9 cellular contexts compared by ENCODE assay signal in the genomic region with DNA sequence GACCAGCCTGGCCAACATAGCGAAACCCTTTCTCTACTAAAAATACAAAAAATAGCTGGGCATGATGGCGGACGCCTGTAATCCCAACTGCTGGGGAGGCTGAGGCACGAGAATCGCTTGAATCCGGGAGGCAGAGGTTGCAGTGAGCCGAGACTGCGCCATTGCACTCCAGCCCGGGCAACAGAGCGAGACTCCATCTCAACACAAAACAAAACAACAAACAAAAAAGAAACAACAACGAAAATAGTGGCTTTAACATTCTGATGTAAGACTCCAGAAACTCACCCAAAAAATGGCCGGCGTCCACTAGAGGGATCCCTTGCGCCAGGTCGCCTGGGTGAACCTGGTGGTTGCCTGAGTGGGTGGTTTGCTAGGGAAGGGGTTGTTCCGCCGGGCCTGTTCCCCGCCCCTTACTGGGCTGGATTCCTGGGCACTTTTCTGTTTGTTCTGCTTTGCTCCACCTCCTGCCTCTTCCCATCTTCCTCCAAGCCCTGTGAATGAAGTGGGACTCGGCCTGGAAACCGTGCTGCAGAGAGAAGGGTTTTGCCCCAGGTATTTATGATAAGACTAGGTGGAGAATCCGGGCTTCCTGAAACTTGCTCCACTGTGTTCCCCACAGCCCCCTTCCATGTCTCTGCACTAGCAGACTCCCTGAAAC. TPM values are rescaled to one million over a fixed set of nuclear protein-coding genes. Genes with fewer than 3 reads are reported as not detected.
A peak's percentile ranks its signal among the peaks of the same experiment; 100 is the strongest.
DNase-seq lines count a peak whose midpoint lies in the region; ATAC-seq, FAIRE-seq and TF ChIP-seq lines count a peak whose summit lies in the region.
"Had no signal": no experiment of that assay in that cellular context is flagged by ENCODE, and none has a peak within 500 bp of the region (broad histone marks: within the 10 kb centered on the region; RNA-seq: fewer than 3 reads in every experiment).

No MANE protein-coding gene starts in this region.

- FAIRE-seq in kidney (lab: Jason Lieb, UNC): no peak

- CTCF ChIA-PET in HCT116 (lab: Charles Lee): no interaction called here

- no peak overlapping the region for H2AFZ ChIP-seq in HCT116 (ENCODE audit: low read depth, low read length, poor library complexity, severe bottlenecking)

- no peaks in the 10 kb centered on the region for H4K20me1 ChIP-seq in HCT116 (ENCODE audit: insufficient read depth)

- no peaks in the 10 kb centered on the region for H3K27me3 ChIP-seq in HCT116 (ENCODE audit: insufficient read depth, low read length)

- no peak overlapping the region for H3K4me3 Mint-ChIP-seq in CD14-positive monocyte
- H3K4me3 Mint-ChIP-seq in stimulated activated naive B cell treated with anti-CD40 and anti-IgM and Interleukin-4, amounts not matched to agents 10 μg/mL and 1 μg/mL and 100 μg/mL, for 72 hours: peak overlapping the region in 1 of 2 donors; percentile 50

- H3K9me3 ChIP-seq in HCT116 (ENCODE audit: control insufficient read depth in 1 of 2, insufficient read depth in 1 of 2, low read depth in 1 of 2, low read length in 2 of 2) (no peaks in the 10 kb centered on the region), kidney (ENCODE audit: control insufficient read depth in 1 of 2, low read length in 2 of 2) (no peaks in the 10 kb centered on the region)

- H3K27ac ChIP-seq in HCT116 (ENCODE audit: low read depth, low read length): peak overlapping the region; percentile 3; the same call in 1 of the 2 replicates
- H3K27ac ChIP-seq in kidney (ENCODE audit: low read depth in 2 of 2, low read length in 2 of 2): no peak overlapping the region

- TF ChIP-seq CTCF in CD14-positive monocyte (IDR thresholded peaks at IDR 0.05): peak; percentile 61
- TF ChIP-seq CTCF in HCT116 (IDR thresholded peaks at IDR 0.05 in 2 of 3, conservative IDR thresholded peaks at IDR 0.05 in 1 of 3; ENCODE audit: borderline replicate concordance in 1 of 3, insufficient read depth in 1 of 3, low read depth in 2 of 3, low read length in 2 of 3): peak; percentile 45 to 69 (median 67); a peak in 5 of 6 replicates
- TF ChIP-seq CTCF in kidney (IDR thresholded peaks at IDR 0.05; ENCODE audit: borderline replicate concordance, extremely low read depth, insufficient read depth): peak; percentile 52

- no peak for DNase-seq in CD14-positive monocyte (ENCODE audit: low spot score)
- peak; percentile 69 for DNase-seq in HCT116 (ENCODE audit: low read depth, low spot score)
- DNase-seq in SHP77 (lab: John Stamatoyannopoulos, UW): peak; percentile 37 to 51
- DNase-seq in activated naive CD4-positive, alpha-beta T cell treated with anti-CD3 and anti-CD28 coated beads, Interleukin-2, amount 50 U/mL, for 72 hours (ENCODE audit: low spot score in 2 of 2): peak; percentile 63
- peak; percentile 83 for DNase-seq in kidney
- peak; percentile 19 for DNase-seq in stimulated activated naive B cell treated with anti-CD40 and anti-IgM and Interleukin-4, amounts not matched to agents 10 μg/mL and 1 μg/mL and 100 μg/mL, for 72 hours
- no peak for DNase-seq in midbrain (lab: John Stamatoyannopoulos, UW)

- peak overlapping the region; percentile 34 for H3K9ac ChIP-seq in HCT116 (ENCODE audit: low read length)
- H3K9ac ChIP-seq in kidney (ENCODE audit: low read length in 2 of 2): no peak overlapping the region

- H3K4me2 ChIP-seq in HCT116 (ENCODE audit: low read length): peak overlapping the region; percentile 93

- TF ChIP-seq RAD21 in HCT116 (IDR thresholded peaks at IDR 0.05; ENCODE audit: low read depth): peak; percentile 57

- H3K4me1 ChIP-seq in HCT116 (ENCODE audit: control insufficient read depth in 1 of 2, insufficient read depth in 2 of 2, low read length in 2 of 2) (peaks cover 12 to 17% of the 10 kb centered on the region in 2 experiments; a peak in 3 of 4 replicates), kidney (ENCODE audit: control insufficient read depth in 1 of 2, insufficient read depth in 1 of 2, low read depth in 1 of 2, low read length in 2 of 2) (peaks cover 0 to 8% of the 10 kb centered on the region in 2 donors)

- peak; percentile 71 for ATAC-seq in HCT116
- no peak for ATAC-seq in activated naive CD4-positive, alpha-beta T cell treated with anti-CD3 and anti-CD28 coated beads, Interleukin-2, amount 50 U/mL, for 72 hours
- ATAC-seq in stimulated activated naive B cell treated with anti-CD40 and anti-IgM and Interleukin-4, amounts not matched to agents 10 μg/mL and 1 μg/mL and 100 μg/mL, for 72 hours (replicated peaks): no peak
- ATAC-seq in HG03135 (IDR thresholded peaks at IDR 0.05; ENCODE audit: unreplicated experiment): no peak
- ATAC-seq: T-helper 17 cell had no signal

- H3K79me2 ChIP-seq in HCT116 (ENCODE audit: insufficient read depth, low read length): peaks cover 21% of the 10 kb centered on the region

- peak overlapping the region; percentile 67 to 97 for H3K4me3 ChIP-seq in HCT116 (replicated peaks in 1 of 2; ENCODE audit: low read depth in 1 of 2, low read length in 2 of 2)
- peak overlapping the region in 1 of 2 donors; percentile 0 for H3K4me3 ChIP-seq in kidney (ENCODE audit: low read length in 2 of 2)

- peaks cover 30% of the 10 kb centered on the region for H3K4me1 Mint-ChIP-seq in CD14-positive monocyte
- H3K4me1 Mint-ChIP-seq in stimulated activated naive B cell treated with anti-CD40 and anti-IgM and Interleukin-4, amounts not matched to agents 10 μg/mL and 1 μg/mL and 100 μg/mL, for 72 hours: peaks cover 17 to 34% of the 10 kb centered on the region in 2 donors

- no peak overlapping the region for H3K27ac Mint-ChIP-seq in CD14-positive monocyte
- H3K27ac Mint-ChIP-seq in activated naive CD4-positive, alpha-beta T cell treated with anti-CD3 and anti-CD28 coated beads, Interleukin-2, amount 50 U/mL, for 72 hours: no peak overlapping the region
- peak overlapping the region; percentile 44 for H3K27ac Mint-ChIP-seq in stimulated activated naive B cell treated with anti-CD40 and anti-IgM and Interleukin-4, amounts not matched to agents 10 μg/mL and 1 μg/mL and 100 μg/mL, for 72 hours

- intact Hi-C loops in CD14-positive monocyte (cut with micrococcal nuclease) (no loop called here), HCT116 (cut with micrococcal nuclease) (no loop called here), kidney (cut with DNase I) (no loop called here)

- peaks cover 35 to 36% of the 10 kb centered on the region in 2 experiments; a peak in 3 of 4 replicates for H3K36me3 ChIP-seq in HCT116 (ENCODE audit: control insufficient read depth in 1 of 2, insufficient read depth in 2 of 2, low read length in 2 of 2)
- H3K36me3 ChIP-seq in kidney (ENCODE audit: control insufficient read depth in 1 of 2, insufficient read depth in 2 of 2, low read length in 2 of 2): peaks cover 9 to 12% of the 10 kb centered on the region in 2 donors

- POLR2A ChIA-PET in HCT116 (lab: Charles Lee): interaction anchor here (0.9 kb wide), 1 partner anchor 26 kb away, joined by 3 read pairs; a partner anchor contains a TSS

- peaks cover 37 to 39% of the 10 kb centered on the region in 2 donors for H3K36me3 Mint-ChIP-seq in CD14-positive monocyte
- peaks cover 15 to 26% of the 10 kb centered on the region in 2 donors for H3K36me3 Mint-ChIP-seq in activated naive CD4-positive, alpha-beta T cell treated with anti-CD3 and anti-CD28 coated beads, Interleukin-2, amount 50 U/mL, for 72 hours
- peaks cover 18 to 24% of the 10 kb centered on the region in 2 donors for H3K36me3 Mint-ChIP-seq in stimulated activated naive B cell treated with anti-CD40 and anti-IgM and Interleukin-4, amounts not matched to agents 10 μg/mL and 1 μg/mL and 100 μg/mL, for 72 hours

- no peaks in the 10 kb centered on the region for H3K27me3 Mint-ChIP-seq in CD14-positive monocyte (ENCODE audit: low read depth in 3 of 3)
- no peaks in the 10 kb centered on the region for H3K27me3 Mint-ChIP-seq in stimulated activated naive B cell treated with anti-CD40 and anti-IgM and Interleukin-4, amounts not matched to agents 10 μg/mL and 1 μg/mL and 100 μg/mL, for 72 hours
- H3K27me3 Mint-ChIP-seq: T-helper 17 cell had no signal

- no peaks in the 10 kb centered on the region for H3K9me2 ChIP-seq in HCT116 (ENCODE audit: insufficient read depth)

- RAD21 ChIA-PET in HCT116 (lab: Charles Lee; ENCODE audit: low non-redundant PET in 1 of 2, low total read pairs in 2 of 2, uncharacterized antibody in 2 of 2, unreplicated experiment in 2 of 2): no interaction called here

- no peak for TF ChIP-seq POLR2A in HCT116 (IDR thresholded peaks at IDR 0.05; ENCODE audit: borderline replicate concordance, extremely low read depth, insufficient read depth, insufficient read length)

- H3K9me3 Mint-ChIP-seq in CD14-positive monocyte: no peaks in the 10 kb centered on the region
- H3K9me3 Mint-ChIP-seq in activated naive CD4-positive, alpha-beta T cell treated with anti-CD3 and anti-CD28 coated beads, Interleukin-2, amount 50 U/mL, for 72 hours: no peaks in the 10 kb centered on the region
- H3K9me3 Mint-ChIP-seq in stimulated activated naive B cell treated with anti-CD40 and anti-IgM and Interleukin-4, amounts not matched to agents 10 μg/mL and 1 μg/mL and 100 μg/mL, for 72 hours: no peaks in the 10 kb centered on the region

- no TSS peak for BruUV-seq in HCT116 (replicated peaks; lab: Mats Ljungman, UMichigan)

TF ChIP-seq in HCT116, 20 proteins besides CTCF, POLR2A, EP300 and RAD21 (continues in another document):
- TF ChIP-seq EGR1 (IDR thresholded peaks at IDR 0.05; ENCODE audit: low read depth): peak; percentile 77

RNA-seq across cellular contexts. Expression of a gene that starts 1.5 kb away (rescaled TPM):
- polyA plus RNA-seq in CD14-positive monocyte (under 1 TPM in 1 of 2 donors, not detected in 1; 0.21 TPM), kidney (ENCODE audit: insufficient read depth, low read depth, low replicate concordance) (24.4 TPM)
- total RNA-seq in HCT116 (2021; ENCODE audit: unreplicated experiment) (127 TPM), kidney (48.6 TPM)
- polyA plus RNA-seq in HCT116 (2012): 140 and 170 TPM in 2 replicates
- total RNA-seq in activated naive CD4-positive, alpha-beta T cell treated with anti-CD3 and anti-CD28 coated beads, Interleukin-2, amount 50 U/mL, for 72 hours: 10 to 100 TPM; 63.6 to 96.7 TPM

RNA-seq across cellular contexts. Expression of a gene that starts 25.9 kb away (rescaled TPM):
- 100 to 1,000 TPM; 504 to 654 TPM for polyA plus RNA-seq in CD14-positive monocyte
- total RNA-seq in HCT116 (2021; ENCODE audit: unreplicated experiment): 200 TPM
- polyA plus RNA-seq in HCT116 (2012): 67.0 and 89.6 TPM in 2 replicates
- 100 to 1,000 TPM; 185 to 222 TPM for total RNA-seq in activated naive CD4-positive, alpha-beta T cell treated with anti-CD3 and anti-CD28 coated beads, Interleukin-2, amount 50 U/mL, for 72 hours
- 216 TPM for total RNA-seq in kidney
- 156 TPM for polyA plus RNA-seq in kidney (ENCODE audit: insufficient read depth, low read depth, low replicate concordance)

RNA-seq across cellular contexts. Expression of a gene that starts 48.8 kb away (rescaled TPM):
- polyA plus RNA-seq in CD14-positive monocyte (1 to 10 TPM; 6.4 to 9.1 TPM), kidney (ENCODE audit: insufficient read depth, low read depth, low replicate concordance) (39.6 TPM)
- total RNA-seq in HCT116 (2021; ENCODE audit: unreplicated experiment) (51.7 TPM), kidney (18.8 TPM)
- polyA plus RNA-seq in HCT116 (2012): 35.9 and 47.4 TPM in 2 replicates
- total RNA-seq in activated naive CD4-positive, alpha-beta T cell treated with anti-CD3 and anti-CD28 coated beads, Interleukin-2, amount 50 U/mL, for 72 hours: 10 to 100 TPM; 39.4 to 50.8 TPM

RNA-seq across cellular contexts. Expression of a gene that starts 54.9 kb away (rescaled TPM):
- polyA plus RNA-seq in CD14-positive monocyte (100 to 1,000 TPM in 1 of 2 donors, 10 to 100 TPM in 1; 69.9 to 123 TPM), kidney (ENCODE audit: insufficient read depth, low read depth, low replicate concordance) (4.3 TPM)
- total RNA-seq in HCT116 (2021; ENCODE audit: unreplicated experiment) (45.4 TPM), kidney (41.0 TPM)
- 10.2 and 11.5 TPM in 2 replicates for polyA plus RNA-seq in HCT116 (2012)
- total RNA-seq in activated naive CD4-positive, alpha-beta T cell treated with anti-CD3 and anti-CD28 coated beads, Interleukin-2, amount 50 U/mL, for 72 hours: 100 to 1,000 TPM; 149 to 205 TPM

Comparison
In these comparisons a context has a peak if more than half of its experiments do, and no peak if none do; other contexts are left out.
1. DNase-seq: peak in HCT116 (single experiment), SHP77 (2 of 2), activated naive CD4-positive, alpha-beta T cell treated with anti-CD3 and anti-CD28 coated beads, Interleukin-2, amount 50 U/mL, for 72 hours (2 of 2), kidney (single experiment) and stimulated activated naive B cell treated with anti-CD40 and anti-IgM and Interleukin-4, amounts not matched to agents 10 μg/mL and 1 μg/mL and 100 μg/mL, for 72 hours (single experiment); none in CD14-positive monocyte (single experiment) and midbrain (single experiment).
2. Peak in every context shown above with its lines, with median percentiles within 50 percentile points of each other: CTCF ChIP-seq.